8 cellular contexts compared by ENCODE assay signal in genomic region chr14:49586673-49587460, GRCh38. TPM values are rescaled to one million over a fixed set of nuclear protein-coding genes. Genes with fewer than 3 reads are reported as not detected.
A peak's percentile ranks its signal among the peaks of the same experiment; 100 is the strongest.
DNase-seq lines count a peak whose midpoint lies in the region; ATAC-seq and TF ChIP-seq lines count a peak whose summit lies in the region.

No MANE protein-coding gene starts in this region.

- H3K23ac ChIP-seq in H9 (ENCODE audit: insufficient read length, low read depth, low read length) = no peak overlapping the region

- H3K4me3 Mint-ChIP-seq in H9 (peak overlapping the region; percentile 89 to 95), progenitor cell of endocrine pancreas (ENCODE audit: low read depth) (peak overlapping the region; percentile 94)
- H3K4me3 Mint-ChIP-seq in activated naive CD8-positive, alpha-beta T cell treated with anti-CD3 and anti-CD28 coated beads, Interleukin-2, amount 50 U/mL, for 24 hours = peak overlapping the region; percentile 98

- H4K8ac ChIP-seq in H9 (replicated peaks; ENCODE audit: insufficient read length, low read depth, low read length) = no peak overlapping the region

- no peak overlapping the region for H2BK20ac ChIP-seq in H9 (ENCODE audit: low read depth, low read length, poor library complexity, severe bottlenecking)

- no peak overlapping the region for H3K18ac ChIP-seq in H9 (ENCODE audit: insufficient read length, low read depth, low read length)

- no peaks in the 10 kb centered on the region for H3K9me3 Mint-ChIP-seq in H9
- H3K9me3 Mint-ChIP-seq in activated naive CD8-positive, alpha-beta T cell treated with anti-CD3 and anti-CD28 coated beads, Interleukin-2, amount 50 U/mL, for 24 hours = no peaks in the 10 kb centered on the region
- no peaks in the 10 kb centered on the region for H3K9me3 Mint-ChIP-seq in progenitor cell of endocrine pancreas (ENCODE audit: low read depth)

- H3K4ac ChIP-seq in H9 (ENCODE audit: low read depth, low read length) = no peak overlapping the region

- H3K27ac Mint-ChIP-seq in H9 (peak overlapping the region in 2 of 3 experiments; percentile 96 to 99; a peak in 5 of 7 replicates), progenitor cell of endocrine pancreas (peak overlapping the region; percentile 100)
- peak overlapping the region; percentile 98 for H3K27ac Mint-ChIP-seq in activated naive CD8-positive, alpha-beta T cell treated with anti-CD3 and anti-CD28 coated beads, Interleukin-2, amount 50 U/mL, for 24 hours

- DNase-seq in GM04503 (ENCODE audit: low read depth) = peak; percentile 62
- DNase-seq in H9 = no peak
- peak; percentile 75 for DNase-seq in LHCN-M2 (ENCODE audit: low read depth)
- DNase-seq in RPMI7951 (ENCODE audit: low read depth) = peak; percentile 67
- DNase-seq in activated naive CD8-positive, alpha-beta T cell treated with anti-CD3 and anti-CD28 coated beads, Interleukin-2, amount 50 U/mL, for 24 hours = peak; percentile 60
- DNase-seq in Right ventricle myocardium superior = peak; percentile 50
- DNase-seq in progenitor cell of endocrine pancreas (ENCODE audit: low spot score, unreplicated experiment) = no peak
- no peak for DNase-seq in 8988T

- peak; percentile 7 for ATAC-seq in activated naive CD8-positive, alpha-beta T cell treated with anti-CD3 and anti-CD28 coated beads, Interleukin-2, amount 50 U/mL, for 24 hours
- peak; percentile 52 for ATAC-seq in Right ventricle myocardium superior (ENCODE audit: poor library complexity)

- peak; percentile 94 for TF ChIP-seq CTCF in H9 (conservative IDR thresholded peaks at IDR 0.05)
- TF ChIP-seq CTCF in progenitor cell of endocrine pancreas (IDR thresholded peaks at IDR 0.05; ENCODE audit: unreplicated experiment) = peak; percentile 93

- no peak overlapping the region for H2BK5ac ChIP-seq in H9 (ENCODE audit: insufficient read length, low read length)

- H2AK5ac ChIP-seq in H9 (ENCODE audit: insufficient read length, low read length) = no peak overlapping the region

- peaks cover 11% of the 10 kb centered on the region for H3K23me2 ChIP-seq in H9 (ENCODE audit: insufficient read length, low read depth, low read length, poor library complexity, severe bottlenecking)

- H3K56ac ChIP-seq in H9 (ENCODE audit: insufficient read length, low read depth, low read length) = no peak overlapping the region

- no peaks in the 10 kb centered on the region for H3K27me3 ChIP-seq in H9 (ENCODE audit: insufficient read depth, low read length)

- no CpG with 5 or more reads among the region's 21 CpGs for WGBS in H9 (ENCODE audit: extremely low coverage, insufficient read length, low lambda C conversion rate)

- peaks cover 5% of the 10 kb centered on the region; the same call in 1 of the 2 replicates for H3K4me1 ChIP-seq in H9 (ENCODE audit: insufficient read depth, low read length)

- H3K14ac ChIP-seq in H9 (ENCODE audit: insufficient read depth, low read length) = no peak overlapping the region

- H3K36me3 Mint-ChIP-seq in H9 (ENCODE audit: insufficient read depth in 1 of 3, low read depth in 3 of 3) (peaks cover 43 to 44% (median 43%) of the 10 kb centered on the region in 3 experiments), progenitor cell of endocrine pancreas (ENCODE audit: insufficient read depth) (peaks cover 20% of the 10 kb centered on the region)
- peaks cover 46% of the 10 kb centered on the region for H3K36me3 Mint-ChIP-seq in activated naive CD8-positive, alpha-beta T cell treated with anti-CD3 and anti-CD28 coated beads, Interleukin-2, amount 50 U/mL, for 24 hours (ENCODE audit: low read depth)

- peaks cover 3% of the 10 kb centered on the region; the same call in 1 of the 2 replicates for H3K27me3 Mint-ChIP-seq in H9 (ENCODE audit: low read depth)
- peaks cover 4% of the 10 kb centered on the region for H3K27me3 Mint-ChIP-seq in activated naive CD8-positive, alpha-beta T cell treated with anti-CD3 and anti-CD28 coated beads, Interleukin-2, amount 50 U/mL, for 24 hours
- no peaks in the 10 kb centered on the region for H3K27me3 Mint-ChIP-seq in progenitor cell of endocrine pancreas

- H4K20me1 ChIP-seq in H9 (ENCODE audit: control insufficient read depth, insufficient read depth, insufficient read length) = no peaks in the 10 kb centered on the region

- H2BK120ac ChIP-seq in H9 (ENCODE audit: low read depth, low read length, poor library complexity, severe bottlenecking) = no peak overlapping the region

- H4K91ac ChIP-seq in H9 (ENCODE audit: insufficient read length, low read depth, low read length) = no peak overlapping the region

- H3K79me1 ChIP-seq in H9 (ENCODE audit: insufficient read depth, low read depth, low read length, poor library complexity, severe bottlenecking) = peaks cover 7% of the 10 kb centered on the region

- H3K27ac ChIP-seq in H9 (ENCODE audit: insufficient read length, low read depth, low read length) = no peak overlapping the region

- no peak overlapping the region for H3T11ph ChIP-seq in H9 (ENCODE audit: low read length)

- H3K79me2 ChIP-seq in H9 (ENCODE audit: insufficient read depth, low read length) = peaks cover 24% of the 10 kb centered on the region

- no peak overlapping the region for H3K4me2 ChIP-seq in H9 (ENCODE audit: insufficient read depth, insufficient read length, low read length)

- no peaks in the 10 kb centered on the region for H3K9me3 ChIP-seq in H9 (ENCODE audit: control insufficient read depth, low read depth, low read length)

- H3K4me1 Mint-ChIP-seq in H9 (peaks cover 25 to 29% of the 10 kb centered on the region in 2 experiments), progenitor cell of endocrine pancreas (ENCODE audit: low read depth) (peaks cover 17% of the 10 kb centered on the region)
- peaks cover 41% of the 10 kb centered on the region for H3K4me1 Mint-ChIP-seq in activated naive CD8-positive, alpha-beta T cell treated with anti-CD3 and anti-CD28 coated beads, Interleukin-2, amount 50 U/mL, for 24 hours

- no peak overlapping the region for H2AFZ ChIP-seq in H9 (ENCODE audit: low read length)

- H2BK12ac ChIP-seq in H9 (ENCODE audit: insufficient read length, low read depth, low read length) = no peak overlapping the region

- no peak overlapping the region for H4K5ac ChIP-seq in H9 (ENCODE audit: insufficient read length, low read depth, low read length)

- H3K9ac ChIP-seq in H9 (ENCODE audit: extremely low read depth, insufficient read length, low read length) = no peak overlapping the region

- H2BK15ac ChIP-seq in H9 (ENCODE audit: low read depth, low read length) = no peak overlapping the region

- intact Hi-C loops in Right ventricle myocardium superior (cut with DNase I) = no loop called here

RNA-seq across cellular contexts. Expression of gene RPS29, which starts 0.7 kb away (rescaled TPM):
- total RNA-seq in H9 (2021) = 1,963 and 2,022 TPM in 2 replicates
- total RNA-seq in LHCN-M2 (2014; rRNA removed) = 2,086 and 4,823 TPM in 2 replicates
- 4,196 TPM for polyA plus RNA-seq in LHCN-M2 (2012)
- total RNA-seq in RPMI7951 (2014; rRNA removed; shearing (Covaris generic)) = 6,949 and 8,220 TPM in 2 replicates
- 966 TPM for total RNA-seq in Right ventricle myocardium superior
- total RNA-seq in progenitor cell of endocrine pancreas = 1,117 and 1,256 TPM in 2 replicates

RNA-seq across cellular contexts. Expression of gene LRR1, which starts 11.9 kb away (rescaled TPM):
- total RNA-seq in H9 (2021) (38.6 and 43.2 TPM in 2 replicates), LHCN-M2 (2014; rRNA removed) (42.8 and 46.1 TPM in 2 replicates), Right ventricle myocardium superior (5.1 TPM), progenitor cell of endocrine pancreas (15.6 and 16.4 TPM in 2 replicates)
- polyA plus RNA-seq in LHCN-M2 (2012) = 23.4 TPM
- total RNA-seq in RPMI7951 (2014; rRNA removed; shearing (Covaris generic)) = 40.1 and 47.7 TPM in 2 replicates

RNA-seq across cellular contexts. Expression of gene RPL36AL, which starts 33.6 kb away (rescaled TPM):
- total RNA-seq in H9 (2021) (205 and 207 TPM in 2 replicates), LHCN-M2 (2014; rRNA removed) (132 and 160 TPM in 2 replicates), Right ventricle myocardium superior (112 TPM), progenitor cell of endocrine pancreas (149 and 157 TPM in 2 replicates)
- polyA plus RNA-seq in LHCN-M2 (2012) = 391 TPM
- 287 and 313 TPM in 2 replicates for total RNA-seq in RPMI7951 (2014; rRNA removed; shearing (Covaris generic))

RNA-seq across cellular contexts. Expression of gene MGAT2, which starts 33.7 kb away (rescaled TPM):
- total RNA-seq in H9 (2021) = 24.5 and 27.9 TPM in 2 replicates
- 97.6 and 105 TPM in 2 replicates for total RNA-seq in LHCN-M2 (2014; rRNA removed)
- polyA plus RNA-seq in LHCN-M2 (2012) = 29.5 TPM
- total RNA-seq in RPMI7951 (2014; rRNA removed; shearing (Covaris generic)) = 62.2 and 73.3 TPM in 2 replicates
- total RNA-seq in Right ventricle myocardium superior = 9.4 TPM
- total RNA-seq in progenitor cell of endocrine pancreas = 21.4 and 24.7 TPM in 2 replicates

RNA-seq across cellular contexts. Expression of gene DNAAF2, which starts 48.2 kb away (rescaled TPM):
- 26.1 and 26.3 TPM in 2 replicates for total RNA-seq in H9 (2021)
- 11.2 and 16.0 TPM in 2 replicates for total RNA-seq in LHCN-M2 (2014; rRNA removed)
- 2.8 TPM for polyA plus RNA-seq in LHCN-M2 (2012)
- 11.7 and 12.1 TPM in 2 replicates for total RNA-seq in RPMI7951 (2014; rRNA removed; shearing (Covaris generic))
- total RNA-seq in Right ventricle myocardium superior = 6.1 TPM
- 18.9 and 20.5 TPM in 2 replicates for total RNA-seq in progenitor cell of endocrine pancreas

Comparison
In these comparisons a context has a peak if more than half of its experiments do, and no peak if none do; other contexts are left out.
1. DNase-seq: peak in GM04503 (single experiment), LHCN-M2 (single experiment), RPMI7951 (single experiment), activated naive CD8-positive, alpha-beta T cell treated with anti-CD3 and anti-CD28 coated beads, Interleukin-2, amount 50 U/mL, for 24 hours (single experiment) and Right ventricle myocardium superior (single experiment); none in H9 (single experiment), progenitor cell of endocrine pancreas (single experiment) and 8988T (single experiment).
2. Peak in every context shown above with its lines, with median percentiles within 50 percentile points of each other: H3K27ac Mint-ChIP-seq and H3K4me3 Mint-ChIP-seq.